In genomic region chr1:2404890-2405511, GRCh38 we compare ENCODE assay signal across 1 cellular context.
TF ChIP-seq lines count a peak whose summit lies in the region.

No MANE protein-coding gene starts in this region.

TF ChIP-seq in SK-N-SH treated with all-trans-retinoic acid at 6 μM for 48 hours, 23 proteins besides CTCF, POLR2A, EP300 and RAD21:
- TF ChIP-seq CREB5 (CRISPR knock-in tag; IDR thresholded peaks at IDR 0.05; ENCODE audit: low read depth), result no peak
- TF ChIP-seq ZC3H10 (CRISPR knock-in tag; IDR thresholded peaks at IDR 0.05), result no peak
- no peak for TF ChIP-seq CSDC2 (CRISPR knock-in tag; IDR thresholded peaks at IDR 0.05)
- TF ChIP-seq CSRNP3 (CRISPR knock-in tag; IDR thresholded peaks at IDR 0.05), result no peak
- no peak for TF ChIP-seq SNAI2 (CRISPR knock-in tag; IDR thresholded peaks at IDR 0.05)
- no peak for TF ChIP-seq TCF4 (CRISPR knock-in tag; IDR thresholded peaks at IDR 0.05; ENCODE audit: borderline replicate concordance)
- TF ChIP-seq ZNF8 (CRISPR knock-in tag; IDR thresholded peaks at IDR 0.05), result no peak
- no peak for TF ChIP-seq ZFP30 (CRISPR knock-in tag; IDR thresholded peaks at IDR 0.05)
- no peak for TF ChIP-seq ARNTL (CRISPR knock-in tag; IDR thresholded peaks at IDR 0.05; ENCODE audit: borderline replicate concordance, low read depth)
- no peak for TF ChIP-seq PATZ1 (CRISPR knock-in tag; IDR thresholded peaks at IDR 0.05; ENCODE audit: borderline replicate concordance)
